Comparison of ENCODE assay signal across 20 cellular contexts in the genomic region with DNA sequence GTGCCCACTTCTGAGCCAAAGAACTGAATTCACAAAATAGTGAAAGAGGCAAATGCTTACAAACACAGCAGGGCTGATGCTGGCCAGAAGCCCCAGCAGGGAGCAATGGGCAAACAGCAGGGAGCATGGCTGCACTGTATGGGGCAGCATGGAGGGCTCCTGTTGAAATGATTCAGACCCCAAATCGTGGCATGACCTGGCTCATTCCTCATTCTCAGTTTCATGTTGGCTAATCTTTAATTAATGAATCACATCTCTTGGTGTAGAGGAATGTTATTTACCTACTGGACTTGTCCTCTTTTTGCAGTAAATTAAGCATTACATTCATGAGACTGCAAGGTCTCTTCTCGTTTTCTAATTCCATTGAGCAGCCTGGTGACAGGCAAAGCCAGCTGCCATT.
"Had no signal": no experiment of that assay in that cellular context is flagged by ENCODE, and none has a peak within 500 bp of the region (broad histone marks: within the 10 kb centered on the region; RNA-seq: fewer than 3 reads in every experiment).

No MANE protein-coding gene starts in this region.

- H3K27me3 ChIP-seq: colonic mucosa, stomach, suprapubic skin, tibial nerve had no signal

- H3K4me1 ChIP-seq: colonic mucosa, stomach, suprapubic skin, tibial nerve had no signal

- FAIRE-seq: bronchial epithelial cell, small intestine had no signal

- H3K27ac ChIP-seq: colonic mucosa, stomach, suprapubic skin, tibial nerve had no signal

- DNase-seq: activated CD4-positive, alpha-beta T cell treated with anti-CD3 and anti-CD28 coated beads, Interleukin-2, amount 50 U/mL, for 4 hours; activated CD8-positive, alpha-beta memory T cell treated with anti-CD3 and anti-CD28 coated beads for 24 hours; activated CD8-positive, alpha-beta memory T cell treated with anti-CD3 and anti-CD28 coated beads, Interleukin-2, amount 50 U/mL, for 4 hours; activated naive CD4-positive, alpha-beta T cell treated with Interleukin-2 at 50 U/mL for 16 hours; activated naive CD8-positive, alpha-beta T cell treated with anti-CD3 and anti-CD28 coated beads for 36 hours; activated T-cell treated with anti-CD3 and anti-CD28 coated beads, Interleukin-2, amount 50 U/mL, for 24 hours; colonic mucosa; posterior cingulate gyrus; small intestine; stimulated activated CD4-positive, alpha-beta T cell treated with anti-CD3 and anti-CD28 coated beads, Interleukin-2, amount 100 ng/mL, for 24 hours; stomach; T-helper 1 cell had no signal

- H3K36me3 ChIP-seq: colonic mucosa, stomach, suprapubic skin, tibial nerve had no signal

- H3K9me3 ChIP-seq: colonic mucosa, stomach, tibial nerve had no signal

- H3K36me3 Mint-ChIP-seq: activated naive CD8-positive, alpha-beta T cell treated with anti-CD3 and anti-CD28 coated beads for 36 hours; memory B cell; stimulated activated memory B cell treated with anti-CD40 and anti-IgM and Interleukin-4, amounts not matched to agents 10 μg/mL and 1 μg/mL and 100 μg/mL, for 72 hours had no signal

- H3K4me3 Mint-ChIP-seq: activated naive CD8-positive, alpha-beta T cell treated with anti-CD3 and anti-CD28 coated beads for 36 hours; activated T-cell treated with anti-CD3 and anti-CD28 coated beads, Interleukin-2, amount 50 U/mL, for 24 hours; memory B cell; nephron; stimulated activated memory B cell treated with anti-CD40 and anti-IgM and Interleukin-4, amounts not matched to agents 10 μg/mL and 1 μg/mL and 100 μg/mL, for 72 hours had no signal

- H3K27me3 Mint-ChIP-seq: stimulated activated memory B cell treated with anti-CD40 and anti-IgM and Interleukin-4, amounts not matched to agents 10 μg/mL and 1 μg/mL and 100 μg/mL, for 72 hours had no signal

- ATAC-seq: sciatic nerve; stimulated activated memory B cell treated with anti-CD40 and anti-IgM and Interleukin-4, amounts not matched to agents 10 μg/mL and 1 μg/mL and 100 μg/mL, for 72 hours had no signal

- H3K4me1 Mint-ChIP-seq: activated naive CD8-positive, alpha-beta T cell treated with anti-CD3 and anti-CD28 coated beads for 36 hours; memory B cell; nephron; stimulated activated memory B cell treated with anti-CD40 and anti-IgM and Interleukin-4, amounts not matched to agents 10 μg/mL and 1 μg/mL and 100 μg/mL, for 72 hours had no signal

- H3K4me3 ChIP-seq: colonic mucosa, stomach, suprapubic skin, tibial nerve had no signal

- H3K9me3 Mint-ChIP-seq: activated naive CD8-positive, alpha-beta T cell treated with anti-CD3 and anti-CD28 coated beads for 36 hours; activated T-cell treated with anti-CD3 and anti-CD28 coated beads, Interleukin-2, amount 50 U/mL, for 24 hours; activated T-helper 2 cell treated with anti-CD3 and anti-CD28 coated beads, Interferon-gamma antibody, Interleukin-2, Interleukin-4, amounts not matched to agents 10 μg/mL and 5 μg/mL and 100 μg/mL, durations not matched to agents 14 hours and 24 hours and 36 hours; memory B cell; nephron; stimulated activated memory B cell treated with anti-CD40 and anti-IgM and Interleukin-4, amounts not matched to agents 10 μg/mL and 1 μg/mL and 100 μg/mL, for 72 hours had no signal

- H3K27ac Mint-ChIP-seq: activated naive CD8-positive, alpha-beta T cell treated with anti-CD3 and anti-CD28 coated beads for 36 hours; activated T-cell treated with anti-CD3 and anti-CD28 coated beads, Interleukin-2, amount 50 U/mL, for 24 hours; activated T-helper 2 cell treated with anti-CD3 and anti-CD28 coated beads, Interferon-gamma antibody, Interleukin-2, Interleukin-4, amounts not matched to agents 10 μg/mL and 5 μg/mL and 100 μg/mL, durations not matched to agents 14 hours and 24 hours and 36 hours; memory B cell; nephron; stimulated activated memory B cell treated with anti-CD40 and anti-IgM and Interleukin-4, amounts not matched to agents 10 μg/mL and 1 μg/mL and 100 μg/mL, for 72 hours had no signal
